Comparison of ENCODE assay signal across 13 cellular contexts in genomic region chr12:118980407-118981014, GRCh38. TPM values are rescaled to one million over a fixed set of nuclear protein-coding genes. Genes with fewer than 3 reads are reported as not detected.
DNase-seq lines count a peak whose midpoint lies in the region; TF ChIP-seq lines count a peak whose summit lies in the region.
"Had no signal": no experiment of that assay in that cellular context is flagged by ENCODE, and none has a peak within 500 bp of the region (broad histone marks: within the 10 kb centered on the region; RNA-seq: fewer than 3 reads in every experiment).

No MANE protein-coding gene starts in this region.

- H3K79me2 ChIP-seq in mesendoderm (ENCODE audit: control insufficient read depth, insufficient read depth, low read length) (no peaks in the 10 kb centered on the region), Karpas-422 (ENCODE audit: low read length) (no peaks in the 10 kb centered on the region)

- no peak overlapping the region for H2BK15ac ChIP-seq in mesendoderm (replicated peaks; ENCODE audit: low read depth)

- H4K5ac ChIP-seq in mesendoderm (ENCODE audit: low read length) = no peak overlapping the region

- peak; percentile 53 for DNase-seq in DMS79 treated with DMSO at 0.1 percent for 48 hours (lab: John Stamatoyannopoulos, UW)
- DNase-seq in NCI-H1694 treated with DMSO at 0.1 percent for 48 hours (lab: John Stamatoyannopoulos, UW) = peak; percentile 43
- peak; percentile 51 for DNase-seq in mesendoderm
- no peak for DNase-seq in glomerular visceral epithelial cell (ENCODE audit: extremely low spot score)
- no peak for DNase-seq in GM13977 (ENCODE audit: low spot score)
- no peak for DNase-seq in Karpas-422
- DNase-seq in activated T-cell treated with anti-CD3 and anti-CD28 coated beads, Interleukin-2, amount 50 U/mL, for 48 hours = no peak
- DNase-seq: NCI-H1417 treated with DMSO at 0.1 percent for 48 hours had no signal

- H3K4ac ChIP-seq in mesendoderm (ENCODE audit: low read depth, low read length) = no peak overlapping the region

- no peaks in the 10 kb centered on the region for H3K79me1 ChIP-seq in mesendoderm (ENCODE audit: low read length)

- no peak overlapping the region for H3K18ac ChIP-seq in mesendoderm (ENCODE audit: low read length)

- H4K20me1 ChIP-seq in Karpas-422 (ENCODE audit: insufficient read depth, low read depth, low read length) = no peaks in the 10 kb centered on the region

- TF ChIP-seq CTCF in VCaP (conservative IDR thresholded peaks at IDR 0.05) = no peak
- no peak for TF ChIP-seq CTCF in GM13977 (IDR thresholded peaks at IDR 0.05; ENCODE audit: extremely low read depth, insufficient read depth, missing control alignments)

- H3K9me2 ChIP-seq in Karpas-422 (replicated peaks; ENCODE audit: insufficient read depth, low read length) = no peaks in the 10 kb centered on the region

- H3K36me3 ChIP-seq in mesendoderm (ENCODE audit: control insufficient read depth, insufficient read depth, low read length) (no peaks in the 10 kb centered on the region), Karpas-422 (ENCODE audit: insufficient read depth, low read length) (no peaks in the 10 kb centered on the region)
- H3K36me3 ChIP-seq: neutrophil, SJSA1 had no signal

- H2AFZ ChIP-seq in Karpas-422 (ENCODE audit: low read length) = no peak overlapping the region

- H3K4me1 ChIP-seq in mesendoderm (ENCODE audit: control insufficient read depth, low read depth, low read length) = no peaks in the 10 kb centered on the region
- no peaks in the 10 kb centered on the region for H3K4me1 ChIP-seq in Karpas-422 (ENCODE audit: low read length)
- H3K4me1 ChIP-seq: SJSA1 had no signal

- H3K27me3 ChIP-seq in mesendoderm (ENCODE audit: insufficient read depth, low read length, poor library complexity) = peaks cover 18% of the 10 kb centered on the region
- no peaks in the 10 kb centered on the region for H3K27me3 ChIP-seq in Karpas-422 (ENCODE audit: low read length)
- H3K27me3 ChIP-seq: SJSA1 had no signal

- peak overlapping the region; percentile 54 for H3K9ac ChIP-seq in mesendoderm (ENCODE audit: low read length)
- no peak overlapping the region for H3K9ac ChIP-seq in Karpas-422 (ENCODE audit: low read length)

- H2BK5ac ChIP-seq in mesendoderm (ENCODE audit: low read length) = no peak overlapping the region

- H2BK120ac ChIP-seq in mesendoderm (ENCODE audit: low read depth, low read length) = no peak overlapping the region

- no peaks in the 10 kb centered on the region for H3K9me3 ChIP-seq in Karpas-422 (ENCODE audit: low read length)
- H3K9me3 ChIP-seq: neutrophil, SJSA1 had no signal

- H3K27ac ChIP-seq in VCaP (peak overlapping the region; percentile 78), mesendoderm (ENCODE audit: low read depth, low read length) (no peak overlapping the region), Karpas-422 (ENCODE audit: low read length) (no peak overlapping the region)
- H3K27ac ChIP-seq: neutrophil, SJSA1 had no signal

- H3K4me2 ChIP-seq in mesendoderm (ENCODE audit: low read length) (peak overlapping the region; percentile 73), Karpas-422 (ENCODE audit: low read depth, low read length, poor library complexity, severe bottlenecking) (no peak overlapping the region)

- H3K23ac ChIP-seq in mesendoderm (ENCODE audit: low read length) = no peak overlapping the region

- H3K56ac ChIP-seq in mesendoderm (ENCODE audit: low read length) = peak overlapping the region; percentile 42

- no peak overlapping the region for H2AK5ac ChIP-seq in mesendoderm (ENCODE audit: low read length)

- no peak overlapping the region for H4K8ac ChIP-seq in mesendoderm (ENCODE audit: low read depth, low read length)

- no CpG with 5 or more reads among the region's 29 CpGs for WGBS in mesendoderm (ENCODE audit: extremely low coverage, insufficient coverage, low lambda C conversion rate)

- in situ Hi-C loops in GM13977 (cut with MboI; ENCODE audit: low pct_unique_long_range_greater_than_20kb, low sequenced_read_pairs, unreplicated experiment) = no loop called here

- H3K4me3 ChIP-seq in mesendoderm (ENCODE audit: low read length) (peak overlapping the region; percentile 23), Karpas-422 (ENCODE audit: low read length) (no peak overlapping the region)
- H3K4me3 ChIP-seq: SJSA1 had no signal

RNA-seq across cellular contexts. Expression of gene SRRM4, which starts 0.8 kb away (rescaled TPM):
- 0.37 TPM for polyA plus RNA-seq in mesendoderm (2013, experiment 1 of 2)
- polyA plus RNA-seq in mesendoderm (2013, experiment 2 of 2) = 0.41 TPM
- total RNA-seq in Karpas-422 (2014; rRNA removed; shearing (Covaris generic); ENCODE audit: low replicate concordance) = not detected in 2 replicates
- total RNA-seq: activated CD4-positive, alpha-beta T cell treated with anti-CD3 and anti-CD28 coated beads for 36 hours; activated T-helper 2 cell treated with anti-CD3 and anti-CD28 coated beads, Interferon-gamma antibody, Interleukin-2, Interleukin-4, amounts not matched to agents 10 μg/mL and 5 μg/mL and 100 μg/mL, durations not matched to agents 14 hours and 24 hours and 36 hours; SJSA1 had no signal

Comparison
In these comparisons a context has a peak if more than half of its experiments do, and no peak if none do; other contexts are left out.
1. DNase-seq: peak in DMS79 treated with DMSO at 0.1 percent for 48 hours (single experiment), NCI-H1694 treated with DMSO at 0.1 percent for 48 hours (single experiment) and mesendoderm (single experiment); none in glomerular visceral epithelial cell (single experiment), GM13977 (single experiment), Karpas-422 (single experiment) and activated T-cell treated with anti-CD3 and anti-CD28 coated beads, Interleukin-2, amount 50 U/mL, for 48 hours (0 of 2).